12 cellular contexts compared by ENCODE assay signal in the genomic region with DNA sequence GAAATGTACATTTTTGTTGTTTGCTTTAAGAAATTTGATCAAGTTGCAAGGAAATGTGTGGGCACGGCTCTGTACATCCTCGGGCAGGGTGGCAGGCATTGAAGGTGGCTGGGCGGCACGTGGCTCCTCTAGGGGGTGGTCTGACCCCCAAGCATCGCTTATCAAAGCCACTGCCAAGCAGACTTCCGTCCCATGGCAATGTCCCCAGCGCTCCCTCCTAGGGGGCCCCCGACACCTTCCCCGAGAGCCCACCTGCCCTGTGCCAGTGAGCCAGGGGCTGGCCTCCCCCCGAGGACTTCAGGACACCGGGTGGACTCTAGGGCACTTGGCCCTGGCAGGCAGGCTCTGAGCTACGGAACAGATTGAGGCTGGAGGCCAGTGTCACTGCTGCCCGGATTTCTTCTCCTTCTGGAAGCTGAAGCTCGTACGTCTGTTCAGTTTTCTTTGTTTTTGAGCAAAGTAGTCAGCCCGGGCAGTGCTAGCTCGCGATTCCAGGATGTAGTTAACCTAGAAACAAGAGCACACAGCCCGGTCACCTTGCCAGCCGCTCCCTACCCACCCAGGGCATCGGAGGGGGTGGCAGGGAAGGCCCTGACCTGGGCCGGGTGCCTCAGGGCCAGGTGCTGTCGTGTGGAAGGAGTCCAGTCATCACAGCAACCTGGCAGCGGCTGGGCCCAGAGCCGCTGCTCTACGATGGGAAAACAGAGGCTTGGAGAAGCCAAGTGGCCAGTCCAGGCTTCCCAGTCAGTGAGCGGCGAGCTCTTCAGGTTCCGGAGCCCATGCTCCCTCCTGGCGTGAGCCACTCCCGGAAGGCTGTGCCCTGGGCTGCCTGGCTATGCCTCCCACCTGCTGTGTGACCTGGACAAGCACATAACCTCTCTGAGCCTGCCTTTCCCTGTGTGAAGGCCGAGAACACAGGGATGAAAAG.
"Had no signal": no experiment of that assay in that cellular context is flagged by ENCODE, and none has a peak within 500 bp of the region (broad histone marks: within the 10 kb centered on the region; RNA-seq: fewer than 3 reads in every experiment).

No MANE protein-coding gene starts in this region.

- H3K4me1 ChIP-seq: body of pancreas, esophagus squamous epithelium, transverse colon had no signal

- H3K27me3 ChIP-seq: body of pancreas, esophagus squamous epithelium, transverse colon had no signal

- ATAC-seq: body of pancreas; right cardiac atrium; stimulated activated effector memory CD8-positive, alpha-beta T cell treated with anti-CD3 and anti-CD28 coated beads, Interleukin-12 subunit alpha, Interleukin-12 subunit beta, amount 100 ng/mL, for 72 hours; T-helper 17 cell had no signal

- H3K4me3 ChIP-seq: body of pancreas, esophagus squamous epithelium, left ventricle myocardium inferior, transverse colon had no signal

- DNase-seq: activated CD4-positive, alpha-beta T cell treated with anti-CD3 and anti-CD28 coated beads, Interleukin-2, amount 10 ng/mL, durations not matched to agents 7 days and 5 days; activated CD4-positive, CD25-positive, alpha-beta regulatory T cell; activated naive CD4-positive, alpha-beta T cell treated with anti-CD3 and anti-CD28 coated beads, Interleukin-2, amount 10 ng/mL, durations not matched to agents 7 days and 5 days; body of pancreas; esophagus squamous epithelium; foreskin fibroblast; left ventricle myocardium inferior; midbrain; T-helper 17 cell; transverse colon had no signal

- H3K27ac ChIP-seq: body of pancreas, esophagus squamous epithelium, left ventricle myocardium inferior, transverse colon had no signal

- H3K9me3 ChIP-seq: body of pancreas, esophagus squamous epithelium, left ventricle myocardium inferior, transverse colon had no signal
